Comparison of ENCODE assay signal across 29 cellular contexts in the genomic region with DNA sequence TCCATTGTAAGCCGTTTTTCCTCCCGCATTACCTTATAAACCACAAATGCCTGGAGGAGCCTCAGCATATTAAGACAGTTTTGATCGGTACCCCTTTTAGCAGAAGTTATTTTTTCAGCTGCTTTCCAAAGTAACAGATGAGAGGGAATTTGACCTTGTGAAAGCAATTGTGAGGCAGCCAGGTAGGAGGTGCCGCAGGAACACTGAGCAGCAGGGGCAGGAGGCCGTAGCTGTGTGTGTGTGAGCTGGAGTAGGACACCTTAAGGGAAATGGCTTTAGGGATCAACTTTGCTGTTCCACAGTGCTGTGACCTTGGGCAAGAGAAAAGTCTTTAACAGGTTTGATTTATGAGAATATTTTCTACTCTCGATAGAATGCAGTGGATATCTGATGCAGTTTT.
"Had no signal": no experiment of that assay in that cellular context is flagged by ENCODE, and none has a peak within 500 bp of the region (broad histone marks: within the 10 kb centered on the region; RNA-seq: fewer than 3 reads in every experiment).

No MANE protein-coding gene starts in this region.

- H3K9me3 Mint-ChIP-seq: naive thymus-derived CD4-positive, alpha-beta T cell; stimulated activated memory B cell treated with anti-CD40 and anti-IgM and Interleukin-4, amounts not matched to agents 10 μg/mL and 1 μg/mL and 100 μg/mL, for 72 hours; stimulated activated naive CD8-positive, alpha-beta T cell treated with anti-CD3 and anti-CD28 coated beads, Interleukin-15, amount 100 ng/mL, for 72 hours had no signal

- H3K4me2 ChIP-seq: hepatocyte, smooth muscle cell had no signal

- H3K36me3 Mint-ChIP-seq: immature natural killer cell; naive thymus-derived CD4-positive, alpha-beta T cell; natural killer cell treated with Interleukin-12 subunit alpha and Interleukin-12 subunit beta and Interleukin-15 and Interleukin-18, amount 100 ng/mL, for 72 hours; stimulated activated memory B cell treated with anti-CD40 and anti-IgM and Interleukin-4, amounts not matched to agents 10 μg/mL and 1 μg/mL and 100 μg/mL, for 72 hours had no signal

- H3K4me1 ChIP-seq: heart right ventricle, left ventricle myocardium inferior, right atrium auricular region, right lobe of liver, transverse colon, upper lobe of right lung had no signal

- DNase-seq: heart right ventricle; immature natural killer cell; kidney; left colon; left ventricle myocardium inferior; midbrain; mucosa of descending colon; naive thymus-derived CD4-positive, alpha-beta T cell; nucleus accumbens; right lobe of liver; stimulated activated CD4-positive, alpha-beta T cell treated with anti-CD3 and anti-CD28 coated beads, Interleukin-1b, Interleukin-23, amount 100 ng/mL, for 48 hours; stimulated activated CD4-positive, alpha-beta T cell treated with anti-CD3 and anti-CD28 coated beads, Interleukin-2, amount 100 ng/mL, for 48 hours; stimulated activated CD4-positive, alpha-beta T cell treated with anti-CD3 and anti-CD28 coated beads, Interleukin-4, amount 100 ng/mL, for 4 hours; stimulated activated CD8-positive, alpha-beta memory T cell treated with anti-CD3 and anti-CD28 coated beads, Interleukin-4, amount 100 ng/mL, for 48 hours; stimulated activated naive CD4-positive, alpha-beta T cell treated with Interleukin-2 at 50 U/mL for 16 hours; stimulated activated naive CD8-positive, alpha-beta T cell treated with anti-CD3 and anti-CD28 coated beads, Interleukin-15, amount 100 ng/mL, for 72 hours; substantia nigra; thyroid gland; transverse colon; upper lobe of right lung had no signal

- H3K27me3 ChIP-seq: heart right ventricle, hepatocyte, right atrium auricular region, right lobe of liver, thyroid gland, transverse colon, upper lobe of right lung had no signal

- H3K4me1 Mint-ChIP-seq: immature natural killer cell; naive thymus-derived CD4-positive, alpha-beta T cell; neural crest cell; stimulated activated memory B cell treated with anti-CD40 and anti-IgM and Interleukin-4, amounts not matched to agents 10 μg/mL and 1 μg/mL and 100 μg/mL, for 72 hours; stimulated activated naive CD8-positive, alpha-beta T cell treated with anti-CD3 and anti-CD28 coated beads, Interleukin-15, amount 100 ng/mL, for 72 hours had no signal

- H3K36me3 ChIP-seq: heart right ventricle, left ventricle myocardium inferior, right atrium auricular region, right lobe of liver, thyroid gland, transverse colon, upper lobe of right lung had no signal

- H3K27me3 Mint-ChIP-seq: natural killer cell treated with Interleukin-12 subunit alpha and Interleukin-12 subunit beta and Interleukin-15 and Interleukin-18, amount 100 ng/mL, for 72 hours; progenitor cell of endocrine pancreas; stimulated activated memory B cell treated with anti-CD40 and anti-IgM and Interleukin-4, amounts not matched to agents 10 μg/mL and 1 μg/mL and 100 μg/mL, for 72 hours; stimulated activated naive CD8-positive, alpha-beta T cell treated with anti-CD3 and anti-CD28 coated beads, Interleukin-15, amount 100 ng/mL, for 72 hours had no signal

- H3K9me3 ChIP-seq: heart right ventricle, left ventricle myocardium inferior, mucosa of descending colon, right atrium auricular region, right lobe of liver, thyroid gland, transverse colon, upper lobe of right lung had no signal

- FAIRE-seq: kidney, urothelium cell line had no signal

- H3K27ac Mint-ChIP-seq: immature natural killer cell; naive thymus-derived CD4-positive, alpha-beta T cell; natural killer cell treated with Interleukin-12 subunit alpha and Interleukin-12 subunit beta and Interleukin-15 and Interleukin-18, amount 100 ng/mL, for 72 hours; progenitor cell of endocrine pancreas; stimulated activated memory B cell treated with anti-CD40 and anti-IgM and Interleukin-4, amounts not matched to agents 10 μg/mL and 1 μg/mL and 100 μg/mL, for 72 hours; stimulated activated naive CD8-positive, alpha-beta T cell treated with anti-CD3 and anti-CD28 coated beads, Interleukin-15, amount 100 ng/mL, for 72 hours had no signal

- H3K4me3 Mint-ChIP-seq: immature natural killer cell; naive thymus-derived CD4-positive, alpha-beta T cell; natural killer cell treated with Interleukin-12 subunit alpha and Interleukin-12 subunit beta and Interleukin-15 and Interleukin-18, amount 100 ng/mL, for 72 hours; neural crest cell; stimulated activated memory B cell treated with anti-CD40 and anti-IgM and Interleukin-4, amounts not matched to agents 10 μg/mL and 1 μg/mL and 100 μg/mL, for 72 hours; stimulated activated naive CD8-positive, alpha-beta T cell treated with anti-CD3 and anti-CD28 coated beads, Interleukin-15, amount 100 ng/mL, for 72 hours had no signal

- H3K79me2 ChIP-seq: hepatocyte had no signal

- H2AFZ ChIP-seq: hepatocyte had no signal

- H3K4me3 ChIP-seq: heart right ventricle, hepatocyte, left ventricle myocardium inferior, lung, mucosa of descending colon, right atrium auricular region, right lobe of liver, smooth muscle cell, thyroid gland, transverse colon, upper lobe of right lung had no signal

- H3K27ac ChIP-seq: heart right ventricle, hepatocyte, left ventricle myocardium inferior, right atrium auricular region, right lobe of liver, thyroid gland, transverse colon, upper lobe of right lung had no signal
